ENCODE assay signal across 1 cellular context in the genomic region with DNA sequence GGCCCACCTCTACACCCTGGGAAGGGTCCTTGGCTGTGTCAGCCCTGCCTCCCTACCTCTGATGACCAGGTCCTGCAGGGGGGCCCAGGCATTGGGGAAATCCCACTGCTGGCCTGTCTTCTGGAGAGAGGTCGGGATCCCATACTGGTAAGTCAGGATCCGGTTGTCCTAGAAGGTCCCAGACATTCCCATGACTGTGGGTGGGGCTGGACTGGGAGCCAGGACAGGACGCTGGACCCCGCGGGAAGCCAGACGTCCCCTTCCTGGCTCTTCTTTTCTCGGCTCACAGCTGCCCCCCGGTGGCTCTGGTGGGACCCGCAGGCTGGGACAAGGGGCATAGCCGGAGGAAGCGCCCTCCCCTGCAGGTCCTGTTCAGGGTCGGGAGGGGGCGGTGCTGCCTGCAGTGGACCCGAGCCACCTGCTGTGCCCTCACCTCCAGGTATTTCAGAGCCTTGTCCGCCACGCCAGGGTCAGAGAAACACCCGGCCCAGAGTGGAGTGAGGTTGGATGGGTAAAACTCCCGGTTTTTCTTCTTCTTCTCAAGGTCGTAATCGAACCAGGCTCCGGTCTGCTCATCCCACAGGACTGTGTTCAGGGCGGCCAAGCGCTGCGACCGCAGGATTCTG.
TF ChIP-seq lines count a peak whose summit lies in the region.

No MANE protein-coding gene starts in this region.

TF ChIP-seq in HepG2, 621 proteins besides CTCF, POLR2A, EP300 and RAD21 (continued from another document and continues in another):
- TF ChIP-seq KDM5B (CRISPR knock-in tag; IDR thresholded peaks at IDR 0.05; ENCODE audit: borderline replicate concordance) = no peak
- no peak for TF ChIP-seq ZNF83 (CRISPR knock-in tag; IDR thresholded peaks at IDR 0.05; ENCODE audit: borderline replicate concordance)
- TF ChIP-seq, protein P1, sequence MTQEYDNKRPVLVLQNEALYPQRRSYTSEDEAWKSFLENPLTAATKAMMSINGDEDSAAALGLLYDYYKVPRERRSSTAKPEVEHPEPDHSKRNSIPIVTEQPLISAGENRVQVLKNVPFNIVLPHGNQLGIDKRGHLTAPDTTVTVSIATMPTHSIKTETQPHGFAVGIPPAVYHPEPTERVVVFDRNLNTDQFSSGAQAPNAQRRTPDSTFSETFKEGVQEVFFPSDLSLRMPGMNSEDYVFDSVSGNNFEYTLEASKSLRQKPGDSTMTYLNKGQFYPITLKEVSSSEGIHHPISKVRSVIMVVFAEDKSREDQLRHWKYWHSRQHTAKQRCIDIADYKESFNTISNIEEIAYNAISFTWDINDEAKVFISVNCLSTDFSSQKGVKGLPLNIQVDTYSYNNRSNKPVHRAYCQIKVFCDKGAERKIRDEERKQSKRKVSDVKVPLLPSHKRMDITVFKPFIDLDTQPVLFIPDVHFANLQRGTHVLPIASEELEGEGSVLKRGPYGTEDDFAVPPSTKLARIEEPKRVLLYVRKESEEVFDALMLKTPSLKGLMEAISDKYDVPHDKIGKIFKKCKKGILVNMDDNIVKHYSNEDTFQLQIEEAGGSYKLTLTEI (CRISPR knock-in tag; conservative IDR thresholded peaks at IDR 0.05) = no peak
- no peak for TF ChIP-seq PTBP1 (IDR thresholded peaks at IDR 0.05; ENCODE audit: low read depth, low read length, poor library complexity, severe bottlenecking)
- no peak for TF ChIP-seq ZNF577 (CRISPR knock-in tag; IDR thresholded peaks at IDR 0.05; ENCODE audit: borderline replicate concordance, low read depth)
- no peak for TF ChIP-seq MXD4 (CRISPR knock-in tag; IDR thresholded peaks at IDR 0.05)
- TF ChIP-seq, protein P2, sequence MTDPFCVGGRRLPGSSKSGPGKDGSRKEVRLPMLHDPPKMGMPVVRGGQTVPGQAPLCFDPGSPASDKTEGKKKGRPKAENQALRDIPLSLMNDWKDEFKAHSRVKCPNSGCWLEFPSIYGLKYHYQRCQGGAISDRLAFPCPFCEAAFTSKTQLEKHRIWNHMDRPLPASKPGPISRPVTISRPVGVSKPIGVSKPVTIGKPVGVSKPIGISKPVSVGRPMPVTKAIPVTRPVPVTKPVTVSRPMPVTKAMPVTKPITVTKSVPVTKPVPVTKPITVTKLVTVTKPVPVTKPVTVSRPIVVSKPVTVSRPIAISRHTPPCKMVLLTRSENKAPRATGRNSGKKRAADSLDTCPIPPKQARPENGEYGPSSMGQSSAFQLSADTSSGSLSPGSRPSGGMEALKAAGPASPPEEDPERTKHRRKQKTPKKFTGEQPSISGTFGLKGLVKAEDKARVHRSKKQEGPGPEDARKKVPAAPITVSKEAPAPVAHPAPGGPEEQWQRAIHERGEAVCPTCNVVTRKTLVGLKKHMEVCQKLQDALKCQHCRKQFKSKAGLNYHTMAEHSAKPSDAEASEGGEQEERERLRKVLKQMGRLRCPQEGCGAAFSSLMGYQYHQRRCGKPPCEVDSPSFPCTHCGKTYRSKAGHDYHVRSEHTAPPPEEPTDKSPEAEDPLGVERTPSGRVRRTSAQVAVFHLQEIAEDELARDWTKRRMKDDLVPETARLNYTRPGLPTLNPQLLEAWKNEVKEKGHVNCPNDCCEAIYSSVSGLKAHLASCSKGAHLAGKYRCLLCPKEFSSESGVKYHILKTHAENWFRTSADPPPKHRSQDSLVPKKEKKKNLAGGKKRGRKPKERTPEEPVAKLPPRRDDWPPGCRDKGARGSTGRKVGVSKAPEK (CRISPR knock-in tag; IDR thresholded peaks at IDR 0.05; ENCODE audit: borderline replicate concordance) = no peak
- TF ChIP-seq SCMH1 (CRISPR knock-in tag; IDR thresholded peaks at IDR 0.05; ENCODE audit: borderline replicate concordance) = no peak
- no peak for TF ChIP-seq KLF12 (CRISPR knock-in tag; IDR thresholded peaks at IDR 0.05; ENCODE audit: borderline replicate concordance)
- no peak for TF ChIP-seq TCF7 (IDR thresholded peaks at IDR 0.05; ENCODE audit: low read depth)
- TF ChIP-seq ZKSCAN1 (IDR thresholded peaks at IDR 0.05; ENCODE audit: low read length) = no peak
- TF ChIP-seq ZSCAN9 (CRISPR knock-in tag; IDR thresholded peaks at IDR 0.05; ENCODE audit: borderline replicate concordance) = no peak
- TF ChIP-seq TAF1 (CRISPR knock-in tag; IDR thresholded peaks at IDR 0.05) = no peak
- TF ChIP-seq SMAD9 (CRISPR knock-in tag; IDR thresholded peaks at IDR 0.05) = no peak
- TF ChIP-seq, protein P3, sequence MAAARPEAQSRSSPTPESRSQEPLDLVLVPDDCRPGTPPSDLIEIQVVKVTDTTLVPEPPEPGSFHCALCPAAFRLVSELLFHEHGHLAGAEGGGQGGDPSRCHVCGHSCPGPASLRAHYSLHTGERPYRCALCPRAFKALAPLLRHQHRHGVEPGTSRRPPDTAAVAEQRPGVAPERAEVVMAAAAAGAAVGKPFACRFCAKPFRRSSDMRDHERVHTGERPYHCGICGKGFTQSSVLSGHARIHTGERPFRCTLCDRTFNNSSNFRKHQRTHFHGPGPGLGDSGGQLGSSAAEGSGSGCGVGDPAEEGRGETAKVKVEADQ (CRISPR knock-in tag; IDR thresholded peaks at IDR 0.05; ENCODE audit: borderline replicate concordance) = no peak
- TF ChIP-seq, protein P4, sequence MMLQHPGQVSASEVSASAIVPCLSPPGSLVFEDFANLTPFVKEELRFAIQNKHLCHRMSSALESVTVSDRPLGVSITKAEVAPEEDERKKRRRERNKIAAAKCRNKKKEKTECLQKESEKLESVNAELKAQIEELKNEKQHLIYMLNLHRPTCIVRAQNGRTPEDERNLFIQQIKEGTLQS (CRISPR knock-in tag; IDR thresholded peaks at IDR 0.05) = no peak
- TF ChIP-seq WIZ (CRISPR knock-in tag; IDR thresholded peaks at IDR 0.05) = no peak
- no peak for TF ChIP-seq ZNF7 (CRISPR knock-in tag; IDR thresholded peaks at IDR 0.05)
- TF ChIP-seq ZNF678 (CRISPR knock-in tag; IDR thresholded peaks at IDR 0.05) = no peak
- TF ChIP-seq ZNF883 (CRISPR knock-in tag; IDR thresholded peaks at IDR 0.05; ENCODE audit: not compliant biosample characterization) = no peak
- TF ChIP-seq, protein P5, sequence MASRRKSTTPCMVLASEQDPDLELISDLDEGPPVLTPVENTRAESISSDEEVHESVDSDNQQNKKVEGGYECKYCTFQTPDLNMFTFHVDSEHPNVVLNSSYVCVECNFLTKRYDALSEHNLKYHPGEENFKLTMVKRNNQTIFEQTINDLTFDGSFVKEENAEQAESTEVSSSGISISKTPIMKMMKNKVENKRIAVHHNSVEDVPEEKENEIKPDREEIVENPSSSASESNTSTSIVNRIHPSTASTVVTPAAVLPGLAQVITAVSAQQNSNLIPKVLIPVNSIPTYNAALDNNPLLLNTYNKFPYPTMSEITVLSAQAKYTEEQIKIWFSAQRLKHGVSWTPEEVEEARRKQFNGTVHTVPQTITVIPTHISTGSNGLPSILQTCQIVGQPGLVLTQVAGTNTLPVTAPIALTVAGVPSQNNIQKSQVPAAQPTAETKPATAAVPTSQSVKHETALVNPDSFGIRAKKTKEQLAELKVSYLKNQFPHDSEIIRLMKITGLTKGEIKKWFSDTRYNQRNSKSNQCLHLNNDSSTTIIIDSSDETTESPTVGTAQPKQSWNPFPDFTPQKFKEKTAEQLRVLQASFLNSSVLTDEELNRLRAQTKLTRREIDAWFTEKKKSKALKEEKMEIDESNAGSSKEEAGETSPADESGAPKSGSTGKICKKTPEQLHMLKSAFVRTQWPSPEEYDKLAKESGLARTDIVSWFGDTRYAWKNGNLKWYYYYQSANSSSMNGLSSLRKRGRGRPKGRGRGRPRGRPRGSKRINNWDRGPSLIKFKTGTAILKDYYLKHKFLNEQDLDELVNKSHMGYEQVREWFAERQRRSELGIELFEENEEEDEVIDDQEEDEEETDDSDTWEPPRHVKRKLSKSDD (CRISPR knock-in tag; IDR thresholded peaks at IDR 0.05; ENCODE audit: low read depth) = no peak
- TF ChIP-seq RORA (CRISPR knock-in tag; IDR thresholded peaks at IDR 0.05) = no peak
- TF ChIP-seq ZFY (CRISPR knock-in tag; IDR thresholded peaks at IDR 0.05) = no peak
- TF ChIP-seq, protein P6, sequence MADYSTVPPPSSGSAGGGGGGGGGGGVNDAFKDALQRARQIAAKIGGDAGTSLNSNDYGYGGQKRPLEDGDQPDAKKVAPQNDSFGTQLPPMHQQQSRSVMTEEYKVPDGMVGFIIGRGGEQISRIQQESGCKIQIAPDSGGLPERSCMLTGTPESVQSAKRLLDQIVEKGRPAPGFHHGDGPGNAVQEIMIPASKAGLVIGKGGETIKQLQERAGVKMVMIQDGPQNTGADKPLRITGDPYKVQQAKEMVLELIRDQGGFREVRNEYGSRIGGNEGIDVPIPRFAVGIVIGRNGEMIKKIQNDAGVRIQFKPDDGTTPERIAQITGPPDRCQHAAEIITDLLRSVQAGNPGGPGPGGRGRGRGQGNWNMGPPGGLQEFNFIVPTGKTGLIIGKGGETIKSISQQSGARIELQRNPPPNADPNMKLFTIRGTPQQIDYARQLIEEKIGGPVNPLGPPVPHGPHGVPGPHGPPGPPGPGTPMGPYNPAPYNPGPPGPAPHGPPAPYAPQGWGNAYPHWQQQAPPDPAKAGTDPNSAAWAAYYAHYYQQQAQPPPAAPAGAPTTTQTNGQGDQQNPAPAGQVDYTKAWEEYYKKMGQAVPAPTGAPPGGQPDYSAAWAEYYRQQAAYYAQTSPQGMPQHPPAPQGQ (CRISPR knock-in tag; IDR thresholded peaks at IDR 0.05; ENCODE audit: borderline replicate concordance) = no peak
- TF ChIP-seq ZSCAN12 (CRISPR knock-in tag; IDR thresholded peaks at IDR 0.05) = no peak
- TF ChIP-seq, protein P7, sequence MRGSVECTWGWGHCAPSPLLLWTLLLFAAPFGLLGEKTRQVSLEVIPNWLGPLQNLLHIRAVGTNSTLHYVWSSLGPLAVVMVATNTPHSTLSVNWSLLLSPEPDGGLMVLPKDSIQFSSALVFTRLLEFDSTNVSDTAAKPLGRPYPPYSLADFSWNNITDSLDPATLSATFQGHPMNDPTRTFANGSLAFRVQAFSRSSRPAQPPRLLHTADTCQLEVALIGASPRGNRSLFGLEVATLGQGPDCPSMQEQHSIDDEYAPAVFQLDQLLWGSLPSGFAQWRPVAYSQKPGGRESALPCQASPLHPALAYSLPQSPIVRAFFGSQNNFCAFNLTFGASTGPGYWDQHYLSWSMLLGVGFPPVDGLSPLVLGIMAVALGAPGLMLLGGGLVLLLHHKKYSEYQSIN (CRISPR knock-in tag; IDR thresholded peaks at IDR 0.05; ENCODE audit: borderline replicate concordance) = no peak
- TF ChIP-seq ZZZ3 (CRISPR knock-in tag; IDR thresholded peaks at IDR 0.05; ENCODE audit: borderline replicate concordance) = 0 out of 2 replicates have a peak, but pooled peaks have one; percentile 6
- no peak for TF ChIP-seq CBX2 (IDR thresholded peaks at IDR 0.05; ENCODE audit: low read depth, low read length)
- no peak for TF ChIP-seq CBX2 (CRISPR knock-in tag; IDR thresholded peaks at IDR 0.05; ENCODE audit: low read depth)
- no peak for TF ChIP-seq NKX3-1 (CRISPR knock-in tag; IDR thresholded peaks at IDR 0.05)
- TF ChIP-seq, protein P8, sequence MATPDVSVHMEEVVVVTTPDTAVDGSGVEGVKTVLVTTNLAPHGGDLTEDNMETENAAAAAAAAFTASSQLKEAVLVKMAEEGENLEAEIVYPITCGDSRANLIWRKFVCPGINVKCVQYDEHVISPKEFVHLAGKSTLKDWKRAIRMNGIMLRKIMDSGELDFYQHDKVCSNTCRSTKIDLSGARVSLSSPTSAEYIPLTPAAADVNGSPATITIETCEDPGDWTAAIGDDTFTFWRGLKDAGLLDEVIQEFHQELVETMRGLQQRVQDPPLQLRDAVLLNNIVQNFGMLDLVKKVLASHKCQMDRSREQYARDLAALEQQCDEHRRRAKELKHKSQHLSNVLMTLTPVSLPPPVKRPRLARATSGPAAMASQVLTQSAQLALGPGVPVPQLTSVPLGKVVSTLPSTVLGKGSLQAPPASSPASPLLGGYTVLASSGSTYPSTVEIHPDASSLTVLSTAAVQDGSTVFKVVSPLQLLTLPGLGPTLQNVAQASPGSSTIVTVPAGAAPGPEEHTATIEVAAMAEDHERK (CRISPR knock-in tag; IDR thresholded peaks at IDR 0.05; ENCODE audit: low read depth) = no peak
- TF ChIP-seq NRL (CRISPR knock-in tag; IDR thresholded peaks at IDR 0.05; ENCODE audit: borderline replicate concordance) = 0 out of 2 replicates have a peak, but pooled peaks have one; percentile 28
- TF ChIP-seq, protein P9, sequence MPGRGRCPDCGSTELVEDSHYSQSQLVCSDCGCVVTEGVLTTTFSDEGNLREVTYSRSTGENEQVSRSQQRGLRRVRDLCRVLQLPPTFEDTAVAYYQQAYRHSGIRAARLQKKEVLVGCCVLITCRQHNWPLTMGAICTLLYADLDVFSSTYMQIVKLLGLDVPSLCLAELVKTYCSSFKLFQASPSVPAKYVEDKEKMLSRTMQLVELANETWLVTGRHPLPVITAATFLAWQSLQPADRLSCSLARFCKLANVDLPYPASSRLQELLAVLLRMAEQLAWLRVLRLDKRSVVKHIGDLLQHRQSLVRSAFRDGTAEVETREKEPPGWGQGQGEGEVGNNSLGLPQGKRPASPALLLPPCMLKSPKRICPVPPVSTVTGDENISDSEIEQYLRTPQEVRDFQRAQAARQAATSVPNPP (CRISPR knock-in tag; IDR thresholded peaks at IDR 0.05) = 0 out of 2 replicates have a peak, but pooled peaks have one; percentile 40
- no peak for TF ChIP-seq PCBP2 (optimal IDR thresholded peaks at IDR 0.05; ENCODE audit: low read depth, low read length, poor library complexity, severe bottlenecking)
- TF ChIP-seq, protein P10, sequence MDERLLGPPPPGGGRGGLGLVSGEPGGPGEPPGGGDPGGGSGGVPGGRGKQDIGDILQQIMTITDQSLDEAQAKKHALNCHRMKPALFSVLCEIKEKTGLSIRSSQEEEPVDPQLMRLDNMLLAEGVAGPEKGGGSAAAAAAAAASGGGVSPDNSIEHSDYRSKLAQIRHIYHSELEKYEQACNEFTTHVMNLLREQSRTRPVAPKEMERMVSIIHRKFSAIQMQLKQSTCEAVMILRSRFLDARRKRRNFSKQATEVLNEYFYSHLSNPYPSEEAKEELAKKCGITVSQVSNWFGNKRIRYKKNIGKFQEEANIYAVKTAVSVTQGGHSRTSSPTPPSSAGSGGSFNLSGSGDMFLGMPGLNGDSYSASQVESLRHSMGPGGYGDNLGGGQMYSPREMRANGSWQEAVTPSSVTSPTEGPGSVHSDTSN (CRISPR knock-in tag; IDR thresholded peaks at IDR 0.05) = no peak
- TF ChIP-seq ARNT2 (CRISPR knock-in tag; IDR thresholded peaks at IDR 0.05; ENCODE audit: low read depth) = peak; percentile 66; the same call in 1 of the 2 replicates
- TF ChIP-seq PHF21A (CRISPR knock-in tag; IDR thresholded peaks at IDR 0.05) = 0 out of 2 replicates have a peak, but pooled peaks have one; percentile 26
- no peak for TF ChIP-seq CENPT (CRISPR knock-in tag; IDR thresholded peaks at IDR 0.05; ENCODE audit: low read depth)
- TF ChIP-seq, protein P11, sequence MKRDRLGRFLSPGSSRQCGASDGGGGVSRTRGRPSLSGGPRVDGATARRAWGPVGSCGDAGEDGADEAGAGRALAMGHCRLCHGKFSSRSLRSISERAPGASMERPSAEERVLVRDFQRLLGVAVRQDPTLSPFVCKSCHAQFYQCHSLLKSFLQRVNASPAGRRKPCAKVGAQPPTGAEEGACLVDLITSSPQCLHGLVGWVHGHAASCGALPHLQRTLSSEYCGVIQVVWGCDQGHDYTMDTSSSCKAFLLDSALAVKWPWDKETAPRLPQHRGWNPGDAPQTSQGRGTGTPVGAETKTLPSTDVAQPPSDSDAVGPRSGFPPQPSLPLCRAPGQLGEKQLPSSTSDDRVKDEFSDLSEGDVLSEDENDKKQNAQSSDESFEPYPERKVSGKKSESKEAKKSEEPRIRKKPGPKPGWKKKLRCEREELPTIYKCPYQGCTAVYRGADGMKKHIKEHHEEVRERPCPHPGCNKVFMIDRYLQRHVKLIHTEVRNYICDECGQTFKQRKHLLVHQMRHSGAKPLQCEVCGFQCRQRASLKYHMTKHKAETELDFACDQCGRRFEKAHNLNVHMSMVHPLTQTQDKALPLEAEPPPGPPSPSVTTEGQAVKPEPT (CRISPR knock-in tag; IDR thresholded peaks at IDR 0.05; ENCODE audit: low read depth) = no peak
- TF ChIP-seq NR2F6 (IDR thresholded peaks at IDR 0.05) = no peak
- TF ChIP-seq NR2F6 (CRISPR knock-in tag; IDR thresholded peaks at IDR 0.05) = peak; percentile 32; the same call in 1 of the 2 replicates
- no peak; the same call in 1 of the 2 replicates for TF ChIP-seq ZNF891 (CRISPR knock-in tag; IDR thresholded peaks at IDR 0.05)
- no peak for TF ChIP-seq ZMYM2 (CRISPR knock-in tag; IDR thresholded peaks at IDR 0.05)
- peak; percentile 51; the same call in 1 of the 2 replicates for TF ChIP-seq ZNF331 (CRISPR knock-in tag; IDR thresholded peaks at IDR 0.05)
